ENCODE assay signal across 15 cellular contexts in the genomic region with DNA sequence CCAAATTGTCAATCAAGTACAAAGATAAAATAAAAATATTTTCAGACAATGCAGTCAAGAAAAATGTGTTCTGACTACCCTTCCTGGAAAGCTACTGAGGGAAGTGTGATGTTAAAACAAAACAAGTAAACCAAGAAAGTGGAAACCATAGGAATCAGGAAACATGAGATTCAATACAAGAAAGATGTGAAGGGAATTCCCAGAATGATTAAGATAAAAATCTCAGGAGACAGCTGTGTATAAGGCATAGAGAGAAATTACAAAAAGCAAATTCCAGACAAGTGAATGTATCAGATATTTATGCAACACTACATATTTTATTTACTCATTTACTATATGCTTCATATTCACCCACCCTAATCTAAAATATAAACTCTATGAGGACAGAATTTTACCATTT. TPM values are rescaled to one million over a fixed set of nuclear protein-coding genes. Genes with fewer than 3 reads are reported as not detected.
A peak's percentile ranks its signal among the peaks of the same experiment; 100 is the strongest.
DNase-seq lines count a peak whose midpoint lies in the region; ATAC-seq, FAIRE-seq and TF ChIP-seq lines count a peak whose summit lies in the region.
"Had no signal": no experiment of that assay in that cellular context is flagged by ENCODE, and none has a peak within 500 bp of the region (broad histone marks: within the 10 kb centered on the region; RNA-seq: fewer than 3 reads in every experiment).

No MANE protein-coding gene starts in this region.

- CTCF ChIA-PET in A549 (lab: Yijun Ruan, JAX): interaction anchor here (0.6 to 1.2 kb wide), 2 partner anchors 15 to 104 kb away, joined by 3 to 4 read pairs; no protein-coding TSS in a partner anchor
- CTCF ChIA-PET in mammary epithelial cell (lab: Charles Lee; ENCODE audit: low non-redundant PET): interaction anchor here (0.7 kb wide), 1 partner anchor 33 kb away, joined by 3 read pairs; no protein-coding TSS in a partner anchor
- CTCF ChIA-PET in Caco-2 (lab: Charles Lee): no interaction called here

- no peak for FAIRE-seq in A549 (lab: Jason Lieb, UNC)

- peaks cover 15% of the 10 kb centered on the region for H3K36me3 ChIP-seq in mammary epithelial cell (ENCODE audit: insufficient read depth, low read length)
- H3K36me3 ChIP-seq in HAP-1 (replicated peaks): peaks cover 45% of the 10 kb centered on the region
- no peaks in the 10 kb centered on the region; the same call in 1 of the 2 replicates for H3K36me3 ChIP-seq in Caco-2 (ENCODE audit: control insufficient read depth, insufficient read depth, low read length)
- peaks cover 53% of the 10 kb centered on the region for H3K36me3 ChIP-seq in endodermal cell (ENCODE audit: control insufficient read depth, insufficient read depth, low read length)

- TF ChIP-seq POLR2A in A549 (IDR thresholded peaks at IDR 0.05; ENCODE audit: low read length): no peak

- H3K9ac ChIP-seq in mammary epithelial cell (ENCODE audit: insufficient read depth, low read length) (no peak overlapping the region), endodermal cell (ENCODE audit: extremely low read depth, low read length, poor library complexity, severe bottlenecking) (no peak overlapping the region)

- peaks cover 11% of the 10 kb centered on the region for H3K4me1 Mint-ChIP-seq in HFFc6 (ENCODE audit: low read depth)
- H3K4me1 Mint-ChIP-seq in glutamatergic neuron (ENCODE audit: low read depth, unreplicated experiment): no peaks in the 10 kb centered on the region
- H3K4me1 Mint-ChIP-seq in Caco-2 (ENCODE audit: low read depth, unreplicated experiment): no peaks in the 10 kb centered on the region
- no peaks in the 10 kb centered on the region for H3K4me1 Mint-ChIP-seq in endodermal cell
- H3K4me1 Mint-ChIP-seq: stimulated activated effector memory CD8-positive, alpha-beta T cell treated with anti-CD3 and anti-CD28 coated beads, Interleukin-12 subunit alpha, Interleukin-12 subunit beta, amount 100 ng/mL, for 72 hours had no signal

- H3K27me3 Mint-ChIP-seq in HFFc6 (ENCODE audit: insufficient read depth): no peaks in the 10 kb centered on the region
- H3K27me3 Mint-ChIP-seq in glutamatergic neuron (ENCODE audit: unreplicated experiment): no peaks in the 10 kb centered on the region
- no peaks in the 10 kb centered on the region for H3K27me3 Mint-ChIP-seq in Caco-2 (ENCODE audit: insufficient read depth, unreplicated experiment)
- H3K27me3 Mint-ChIP-seq in endodermal cell (ENCODE audit: insufficient read depth): no peaks in the 10 kb centered on the region

- dilution Hi-C loops in mammary epithelial cell (cut with HindIII; ENCODE audit: low sequenced_read_pairs): no loop called here

- H3K27ac ChIP-seq in A549: no peak overlapping the region
- peak overlapping the region; percentile 63 for H3K27ac ChIP-seq in mammary epithelial cell (ENCODE audit: insufficient read depth, low read depth, low read length)
- H3K27ac ChIP-seq in endodermal cell (ENCODE audit: low read depth, low read length): no peak overlapping the region
- H3K27ac ChIP-seq: coronary artery had no signal

- no peak overlapping the region for H3K4me3 ChIP-seq in A549
- H3K4me3 ChIP-seq in mammary epithelial cell (replicated peaks in 1 of 3; ENCODE audit: insufficient read depth in 1 of 3, low read depth in 2 of 3, low read length in 3 of 3): no peak overlapping the region
- H3K4me3 ChIP-seq in HAP-1: no peak overlapping the region
- no peak overlapping the region for H3K4me3 ChIP-seq in Caco-2 (ENCODE audit: low read depth, low read length)
- H3K4me3 ChIP-seq in endodermal cell (ENCODE audit: low read length): no peak overlapping the region
- H3K4me3 ChIP-seq: coronary artery had no signal

- H3K4me1 ChIP-seq in A549 (peaks cover 8% of the 10 kb centered on the region; the same call in 2 of the 3 replicates), mammary epithelial cell (ENCODE audit: insufficient read depth, low read length) (no peaks in the 10 kb centered on the region), HAP-1 (no peaks in the 10 kb centered on the region), Caco-2 (no peaks in the 10 kb centered on the region), endodermal cell (ENCODE audit: control insufficient read depth, insufficient read depth, low read length) (no peaks in the 10 kb centered on the region)

- H3K9me3 Mint-ChIP-seq in HFFc6: no peaks in the 10 kb centered on the region
- peaks cover 1% of the 10 kb centered on the region for H3K9me3 Mint-ChIP-seq in glutamatergic neuron (ENCODE audit: unreplicated experiment)
- H3K9me3 Mint-ChIP-seq in Caco-2 (ENCODE audit: unreplicated experiment): no peaks in the 10 kb centered on the region
- no peaks in the 10 kb centered on the region for H3K9me3 Mint-ChIP-seq in endodermal cell
- H3K9me3 Mint-ChIP-seq: stimulated activated effector memory CD8-positive, alpha-beta T cell treated with anti-CD3 and anti-CD28 coated beads, Interleukin-12 subunit alpha, Interleukin-12 subunit beta, amount 100 ng/mL, for 72 hours had no signal

- H2AFZ ChIP-seq in mammary epithelial cell (ENCODE audit: low read depth, low read length): no peak overlapping the region

- H3K9me3 ChIP-seq in A549 (no peaks in the 10 kb centered on the region), mammary epithelial cell (replicated peaks; ENCODE audit: insufficient read depth, low read length) (no peaks in the 10 kb centered on the region), HAP-1 (no peaks in the 10 kb centered on the region), Caco-2 (no peaks in the 10 kb centered on the region), endodermal cell (ENCODE audit: control insufficient read depth, low read length) (no peaks in the 10 kb centered on the region)

- H3K27me3 ChIP-seq in mammary epithelial cell (ENCODE audit: insufficient read depth, low read length) (no peaks in the 10 kb centered on the region), HAP-1 (ENCODE audit: low read depth) (no peaks in the 10 kb centered on the region), Caco-2 (replicated peaks; ENCODE audit: control insufficient read depth, insufficient read depth, low read length) (no peaks in the 10 kb centered on the region), endodermal cell (ENCODE audit: control insufficient read depth, insufficient read depth, low read length, poor library complexity, severe bottlenecking) (no peaks in the 10 kb centered on the region)

- TF ChIP-seq RAD21 in A549 (conservative IDR thresholded peaks at IDR 0.05 in 1 of 2, IDR thresholded peaks at IDR 0.05 in 1 of 2): no peak

- H3K36me3 Mint-ChIP-seq in HFFc6 (ENCODE audit: low read depth): peaks cover 31% of the 10 kb centered on the region
- H3K36me3 Mint-ChIP-seq in glutamatergic neuron (ENCODE audit: unreplicated experiment): no peaks in the 10 kb centered on the region
- peaks cover 37% of the 10 kb centered on the region for H3K36me3 Mint-ChIP-seq in Caco-2 (ENCODE audit: insufficient read depth, unreplicated experiment)
- H3K36me3 Mint-ChIP-seq in endodermal cell (ENCODE audit: low read depth): peaks cover 47% of the 10 kb centered on the region

- ATAC-seq in A549: peak in 1 of 2 experiments; percentile 50; a peak in 2 of 6 replicates
- no peak for ATAC-seq in HG03135 (IDR thresholded peaks at IDR 0.05; ENCODE audit: unreplicated experiment)
- ATAC-seq: stimulated activated effector memory CD8-positive, alpha-beta T cell treated with anti-CD3 and anti-CD28 coated beads, Interleukin-12 subunit alpha, Interleukin-12 subunit beta, amount 100 ng/mL, for 72 hours had no signal

- no peak for TF ChIP-seq EP300 in A549 (IDR thresholded peaks at IDR 0.05)

- DNase-seq in A549 (ENCODE audit: low read depth in 1 of 2, low spot score in 1 of 2) (peak in 1 of 2 experiments; percentile 13), HFFc6 (peak; percentile 38), mammary epithelial cell (peak; percentile 78), glutamatergic neuron (no peak), HAP-1 (ENCODE audit: low spot score in 2 of 2) (no peak), Caco-2 (no peak), endodermal cell (no peak)
- DNase-seq: activated CD4-positive, CD25-positive, alpha-beta regulatory T cell treated with anti-CD3 and anti-CD28 coated beads, Interleukin-2, amount 50 U/mL, for 72 hours; activated T-cell treated with anti-CD3 and anti-CD28 coated beads for 4 hours; DMS153; foreskin melanocyte; NCI-H187 treated with DMSO at 0.1 percent for 48 hours had no signal

- H3K79me2 ChIP-seq in mammary epithelial cell (ENCODE audit: insufficient read depth, low read length): no peaks in the 10 kb centered on the region

- no peaks in the 10 kb centered on the region for H4K20me1 ChIP-seq in mammary epithelial cell (ENCODE audit: insufficient read depth, low read length)

- TF ChIP-seq CTCF in A549 (IDR thresholded peaks at IDR 0.05): no peak
- TF ChIP-seq CTCF in HFFc6 (IDR thresholded peaks at IDR 0.05): no peak
- no peak for TF ChIP-seq CTCF in mammary epithelial cell (conservative IDR thresholded peaks at IDR 0.05 in 1 of 2, IDR thresholded peaks at IDR 0.05 in 1 of 2; ENCODE audit: extremely low read depth in 1 of 2, insufficient read depth in 1 of 2, low read depth in 1 of 2, low read length in 2 of 2)
- no peak for TF ChIP-seq CTCF in glutamatergic neuron (IDR thresholded peaks at IDR 0.05; ENCODE audit: partially characterized antibody, unreplicated experiment)
- no peak for TF ChIP-seq CTCF in Caco-2 (IDR thresholded peaks at IDR 0.05; ENCODE audit: insufficient read depth in 1 of 2, low read depth in 1 of 2, low read length in 1 of 2, severe bottlenecking in 1 of 2, unreplicated experiment in 1 of 2)
- TF ChIP-seq CTCF in endodermal cell (conservative IDR thresholded peaks at IDR 0.05): no peak

- POLR2A ChIA-PET in A549 (lab: Yijun Ruan, JAX): no interaction called here
- POLR2A ChIA-PET in Caco-2 (lab: Charles Lee): interaction anchor here (0.6 kb wide), 1 partner anchor 17 kb away, joined by 3 read pairs; no protein-coding TSS in a partner anchor

- intact Hi-C loops in mammary epithelial cell (cut with micrococcal nuclease): no loop called here
- intact Hi-C loops in Caco-2 (cut with micrococcal nuclease; ENCODE audit: unreplicated experiment): no loop called here

- H3K27ac Mint-ChIP-seq in HFFc6 (peak overlapping the region; percentile 24; the same call in 1 of the 2 replicates), glutamatergic neuron (ENCODE audit: unreplicated experiment) (peak overlapping the region; percentile 50), Caco-2 (ENCODE audit: unreplicated experiment) (no peak overlapping the region), endodermal cell (no peak overlapping the region)
- H3K27ac Mint-ChIP-seq: stimulated activated effector memory CD8-positive, alpha-beta T cell treated with anti-CD3 and anti-CD28 coated beads, Interleukin-12 subunit alpha, Interleukin-12 subunit beta, amount 100 ng/mL, for 72 hours had no signal

- H3K4me2 ChIP-seq in A549: no peak overlapping the region
- no peak overlapping the region for H3K4me2 ChIP-seq in mammary epithelial cell (ENCODE audit: insufficient read depth, low read depth, low read length)

- BruUV-seq in mammary epithelial cell (replicated peaks; lab: Mats Ljungman, UMichigan) (no TSS peak), Caco-2 (replicated peaks; lab: Mats Ljungman, UMichigan) (no TSS peak)

- H3K4me3 Mint-ChIP-seq in HFFc6: no peak overlapping the region
- no peak overlapping the region for H3K4me3 Mint-ChIP-seq in glutamatergic neuron (ENCODE audit: unreplicated experiment)
- no peak overlapping the region for H3K4me3 Mint-ChIP-seq in Caco-2 (ENCODE audit: unreplicated experiment)
- H3K4me3 Mint-ChIP-seq in endodermal cell: no peak overlapping the region
- H3K4me3 Mint-ChIP-seq: stimulated activated effector memory CD8-positive, alpha-beta T cell treated with anti-CD3 and anti-CD28 coated beads, Interleukin-12 subunit alpha, Interleukin-12 subunit beta, amount 100 ng/mL, for 72 hours had no signal

- in situ Hi-C loops in mammary epithelial cell (cut with MboI; ENCODE audit: low sequenced_read_pairs in 2 of 2): no loop called here
- in situ Hi-C loops in HAP-1 (cut with MboI; ENCODE audit: low sequenced_read_pairs): no loop called here

RNA-seq across cellular contexts. Expression of a gene that starts 32.2 kb away (rescaled TPM):
- polyA plus RNA-seq in A549 (2011; rRNA removed): 51.3 and 56.3 TPM in 2 replicates
- 11.3 and 13.4 TPM in 2 replicates for polyA plus RNA-seq in A549 (2012; cell fraction: cytosol; rRNA removed)
- 8.0 and 12.3 TPM in 2 replicates for polyA plus RNA-seq in A549 (2012; cell fraction: nucleus; rRNA removed)
- polyA plus RNA-seq in A549 (2017; fragmentation: RNase III; extraction: RNeasy Plus Mini Kit Qiagen cat#74134 plus additional on column Dnase treatment): 26.2 to 29.4 TPM (median 28.6 TPM) in 3 replicates
- polyA minus RNA-seq in A549 (2011; rRNA and poly(A)+ RNA removed): 81.7 and 105 TPM in 2 replicates
- 10 to 100 TPM; 21.5 to 25.0 (median 23.7) TPM for total RNA-seq in HFFc6 (2021; fragmentation: NEBNext Ultra II Directional; extraction: Animal tissue kit (Norgen Biotek cat#: 25700))
- total RNA-seq in mammary epithelial cell: 10 to 100 TPM; 34.2 to 42.7 TPM
- 15.1 TPM for polyA plus RNA-seq in mammary epithelial cell
- polyA minus RNA-seq in mammary epithelial cell: 14.1 TPM
- 35.6 TPM for total RNA-seq in glutamatergic neuron (ENCODE audit: unreplicated experiment)
- 37.7 and 44.4 TPM in 2 replicates for total RNA-seq in Caco-2 (2022)
- total RNA-seq in endodermal cell: 10 to 100 TPM; 43.6 to 64.6 TPM
- 36.6 TPM for polyA plus RNA-seq in endodermal cell (2013, experiment 1 of 2)
- 35.2 TPM for polyA plus RNA-seq in endodermal cell (2013, experiment 2 of 2)

Comparison
In these comparisons a context has a peak if more than half of its experiments do, and no peak if none do; other contexts are left out.
1. DNase-seq: peak in HFFc6 (single experiment) and mammary epithelial cell (single experiment); none in glutamatergic neuron (single experiment), HAP-1 (0 of 2), Caco-2 (0 of 2) and endodermal cell (single experiment).
2. H3K27ac Mint-ChIP-seq: peak in HFFc6 (single experiment) and glutamatergic neuron (single experiment); none in Caco-2 (single experiment) and endodermal cell (single experiment).